Comparison of ENCODE assay signal across 4 cellular contexts in genomic region chr7:64114791-64115190, GRCh38.
"Had no signal": no experiment of that assay in that cellular context is flagged by ENCODE, and none has a peak within 500 bp of the region (broad histone marks: within the 10 kb centered on the region; RNA-seq: fewer than 3 reads in every experiment).

No MANE protein-coding gene starts in this region.

- ATAC-seq: GM23338 had no signal

- H3K4me3 ChIP-seq: GM23338 had no signal

- DNase-seq: H9, HCEC 1CT, KBM-7 had no signal
